In the genomic region with DNA sequence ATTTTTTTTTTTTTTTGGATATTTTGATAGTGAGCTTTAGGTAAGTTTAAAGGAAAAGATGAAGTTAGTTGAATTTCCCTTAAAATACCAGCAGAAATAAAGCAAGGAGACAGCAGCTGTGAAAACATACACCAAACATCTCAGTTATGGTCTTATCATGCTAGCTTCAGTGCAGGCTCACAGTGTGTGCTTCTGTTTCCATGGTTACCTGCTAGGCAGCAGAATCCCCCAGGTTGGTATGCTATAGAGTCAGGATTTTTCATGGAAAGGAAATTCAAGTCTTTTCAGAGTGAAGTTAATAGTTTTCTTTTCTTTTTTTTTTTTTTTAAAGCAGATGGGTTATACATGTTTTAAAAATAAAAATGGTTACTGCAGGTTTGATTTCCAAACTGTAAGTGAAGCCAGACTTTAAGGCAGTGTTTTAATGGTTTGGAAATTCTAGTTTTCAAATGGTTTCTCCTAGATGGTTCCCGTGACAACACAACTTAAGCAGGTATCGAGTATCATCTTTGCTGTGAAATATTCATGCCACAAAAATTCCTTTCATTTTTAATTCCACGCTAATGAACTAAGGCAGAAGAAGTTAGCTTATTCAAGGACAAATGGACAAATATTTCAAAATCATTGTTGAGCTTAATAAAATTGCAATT, we compare ENCODE assay signal across 11 cellular contexts.
DNase-seq lines count a peak whose midpoint lies in the region; ATAC-seq and TF ChIP-seq lines count a peak whose summit lies in the region.
"Had no signal": no experiment of that assay in that cellular context is flagged by ENCODE, and none has a peak within 500 bp of the region (broad histone marks: within the 10 kb centered on the region; RNA-seq: fewer than 3 reads in every experiment).

No MANE protein-coding gene starts in this region.

- ATAC-seq in GM18498 (IDR thresholded peaks at IDR 0.05; ENCODE audit: unreplicated experiment) (no peak), GM19395 (IDR thresholded peaks at IDR 0.05; ENCODE audit: unreplicated experiment) (no peak), HG02571 (IDR thresholded peaks at IDR 0.05; ENCODE audit: unreplicated experiment) (no peak)
- ATAC-seq: stimulated activated naive B cell treated with anti-CD40 and anti-IgM and Interleukin-4, amounts not matched to agents 10 μg/mL and 1 μg/mL and 100 μg/mL, for 72 hours had no signal

- no peaks in the 10 kb centered on the region for H3K36me3 Mint-ChIP-seq in mesothelial cell of epicardium
- H3K36me3 Mint-ChIP-seq: activated naive CD4-positive, alpha-beta T cell treated with anti-CD3 and anti-CD28 coated beads, Interleukin-2, amount 50 U/mL, for 24 hours; stimulated activated naive B cell treated with anti-CD40 and anti-IgM and Interleukin-4, amounts not matched to agents 10 μg/mL and 1 μg/mL and 100 μg/mL, for 72 hours had no signal

- TF ChIP-seq CTCF in cardiac fibroblast (IDR thresholded peaks at IDR 0.05; ENCODE audit: low read depth, low read length) (no peak), mesothelial cell of epicardium (IDR thresholded peaks at IDR 0.05; ENCODE audit: unreplicated experiment) (no peak)

- H3K27me3 Mint-ChIP-seq in mesothelial cell of epicardium (ENCODE audit: low read depth) = no peaks in the 10 kb centered on the region
- H3K27me3 Mint-ChIP-seq: activated naive CD4-positive, alpha-beta T cell treated with anti-CD3 and anti-CD28 coated beads, Interleukin-2, amount 50 U/mL, for 24 hours; stimulated activated naive B cell treated with anti-CD40 and anti-IgM and Interleukin-4, amounts not matched to agents 10 μg/mL and 1 μg/mL and 100 μg/mL, for 72 hours had no signal

- H3K4me3 ChIP-seq in cardiac fibroblast (replicated peaks in 1 of 2; ENCODE audit: low read depth in 2 of 2, low read length in 2 of 2) = no peak overlapping the region

- no peak overlapping the region for H3K4me3 Mint-ChIP-seq in mesothelial cell of epicardium
- H3K4me3 Mint-ChIP-seq: activated naive CD4-positive, alpha-beta T cell treated with anti-CD3 and anti-CD28 coated beads, Interleukin-2, amount 50 U/mL, for 24 hours; stimulated activated naive B cell treated with anti-CD40 and anti-IgM and Interleukin-4, amounts not matched to agents 10 μg/mL and 1 μg/mL and 100 μg/mL, for 72 hours had no signal

- peak; percentile 43 for DNase-seq in Ammon's horn (ENCODE audit: low spot score)
- peak; percentile 2 for DNase-seq in NCI-H1105 (lab: John Stamatoyannopoulos, UW)
- DNase-seq in cardiac fibroblast (ENCODE audit: low read depth in 2 of 2) = peak; percentile 68 to 77
- no peak for DNase-seq in mesothelial cell of epicardium (ENCODE audit: low spot score in 2 of 2, unreplicated experiment in 2 of 2)
- no peak for DNase-seq in LoVo (ENCODE audit: low spot score)
- DNase-seq: Right ventricle myocardium superior; stimulated activated naive B cell treated with anti-CD40 and anti-IgM and Interleukin-4, amounts not matched to agents 10 μg/mL and 1 μg/mL and 100 μg/mL, for 72 hours had no signal

- peak overlapping the region; percentile 96 for H3K27ac Mint-ChIP-seq in mesothelial cell of epicardium
- H3K27ac Mint-ChIP-seq: activated naive CD4-positive, alpha-beta T cell treated with anti-CD3 and anti-CD28 coated beads, Interleukin-2, amount 50 U/mL, for 24 hours; stimulated activated naive B cell treated with anti-CD40 and anti-IgM and Interleukin-4, amounts not matched to agents 10 μg/mL and 1 μg/mL and 100 μg/mL, for 72 hours had no signal

- H3K4me1 Mint-ChIP-seq in mesothelial cell of epicardium = peaks cover 25% of the 10 kb centered on the region
- H3K4me1 Mint-ChIP-seq: activated naive CD4-positive, alpha-beta T cell treated with anti-CD3 and anti-CD28 coated beads, Interleukin-2, amount 50 U/mL, for 24 hours; stimulated activated naive B cell treated with anti-CD40 and anti-IgM and Interleukin-4, amounts not matched to agents 10 μg/mL and 1 μg/mL and 100 μg/mL, for 72 hours had no signal

- no peaks in the 10 kb centered on the region for H3K9me3 Mint-ChIP-seq in mesothelial cell of epicardium
- H3K9me3 Mint-ChIP-seq: activated naive CD4-positive, alpha-beta T cell treated with anti-CD3 and anti-CD28 coated beads, Interleukin-2, amount 50 U/mL, for 24 hours; stimulated activated naive B cell treated with anti-CD40 and anti-IgM and Interleukin-4, amounts not matched to agents 10 μg/mL and 1 μg/mL and 100 μg/mL, for 72 hours had no signal

Comparison
In these comparisons a context has a peak if more than half of its experiments do, and no peak if none do; other contexts are left out.
1. DNase-seq: peak in Ammon's horn (single experiment), NCI-H1105 (single experiment) and cardiac fibroblast (2 of 2); none in mesothelial cell of epicardium (0 of 2) and LoVo (single experiment).